Comparison of ENCODE assay signal across 1 cellular context in the genomic region with DNA sequence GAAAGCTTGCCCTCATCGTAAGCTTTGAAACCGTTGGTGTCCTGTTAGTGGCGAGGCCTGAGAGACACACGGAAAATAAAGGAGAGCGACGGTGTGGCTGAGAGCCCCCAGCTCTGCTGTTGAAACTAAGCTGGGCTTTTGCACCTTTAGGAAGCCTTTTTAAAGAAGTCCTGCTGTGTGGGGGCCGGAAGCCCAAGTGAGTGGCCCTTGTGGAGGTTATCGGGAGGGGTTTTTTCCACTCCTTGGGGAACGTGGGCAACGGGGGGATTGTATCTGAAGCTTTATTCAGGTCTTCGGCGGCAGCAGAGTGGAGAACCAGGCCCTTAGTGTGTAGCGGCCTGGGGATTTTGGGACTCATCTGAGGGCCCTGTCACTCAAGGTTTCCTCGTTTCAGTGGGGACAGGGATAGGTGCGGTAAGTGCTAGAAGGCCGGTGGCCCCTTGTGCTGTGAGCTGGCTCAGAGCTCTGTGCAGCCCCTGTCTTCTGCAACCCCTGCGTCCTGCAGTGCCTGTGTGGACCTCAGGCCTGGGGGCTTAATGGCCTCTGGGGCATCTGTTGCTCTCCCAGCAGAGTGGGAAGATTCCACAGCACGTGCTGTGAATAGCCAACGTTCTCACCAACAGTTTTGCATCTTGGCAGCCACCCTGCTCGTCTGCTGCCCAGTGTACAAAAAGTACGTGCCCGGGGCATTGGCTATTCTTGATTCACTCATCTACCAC.
TF ChIP-seq lines count a peak whose summit lies in the region.

No MANE protein-coding gene starts in this region.

TF ChIP-seq in GM23338, 12 proteins besides CTCF, POLR2A, EP300 and RAD21 (continued from another document):
- TF ChIP-seq ETS1 (IDR thresholded peaks at IDR 0.05) = no peak
TF ChIP-seq in GM23338: peak in this region for 1.
